ENCODE assay signal across 1 cellular context in the genomic region with DNA sequence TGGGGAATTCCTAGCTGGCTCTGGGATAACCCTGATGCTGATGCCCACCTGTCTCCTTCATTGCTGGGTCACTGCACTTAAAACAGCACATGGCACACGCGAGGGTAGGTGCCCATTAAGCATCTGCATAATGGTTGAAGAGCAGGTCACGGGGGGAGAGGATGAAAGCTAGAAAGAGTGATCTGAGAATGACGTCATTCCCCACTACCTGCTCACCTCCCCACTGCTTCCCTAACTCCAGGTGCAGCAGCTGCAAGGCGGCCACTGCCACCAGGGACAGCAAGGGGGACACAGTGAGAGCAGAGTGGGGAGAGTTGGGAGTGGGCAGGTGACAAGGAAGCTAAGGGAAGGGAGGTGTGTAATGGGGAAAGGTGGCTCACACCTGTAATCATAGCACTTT.
TF ChIP-seq lines count a peak whose summit lies in the region.

No MANE protein-coding gene starts in this region.

TF ChIP-seq in K562, 482 proteins besides CTCF, POLR2A, EP300 and RAD21:
- TF ChIP-seq ZNF263 (CRISPR knock-in tag; IDR thresholded peaks at IDR 0.05; ENCODE audit: borderline replicate concordance) (no peak), MCM3 (IDR thresholded peaks at IDR 0.05) (no peak), TCF7 (IDR thresholded peaks at IDR 0.05; ENCODE audit: borderline replicate concordance) (no peak), EHMT2 (IDR thresholded peaks at IDR 0.05) (no peak), PTTG1 (tag; IDR thresholded peaks at IDR 0.05; ENCODE audit: low read depth) (no peak), JUNB (CRISPR knock-in tag; conservative IDR thresholded peaks at IDR 0.05) (0 out of 2 replicates have a peak, but pooled peaks have one; percentile 34), PHF8 (IDR thresholded peaks at IDR 0.05; ENCODE audit: borderline replicate concordance, low read length) (no peak), NONO (IDR thresholded peaks at IDR 0.05; ENCODE audit: low read depth in 2 of 2, low read length in 1 of 2) (no peak), ATF7 (IDR thresholded peaks at IDR 0.05) (peak; percentile 84), JUND (IDR thresholded peaks at IDR 0.05; ENCODE audit: borderline replicate concordance, low read depth, low read length) (peak; percentile 34; the same call in 1 of the 2 replicates), JUND (tag; IDR thresholded peaks at IDR 0.05; ENCODE audit: borderline replicate concordance, low read depth, low read length) (peak; percentile 21; the same call in 1 of the 3 replicates), ATF1 (CRISPR knock-in tag; IDR thresholded peaks at IDR 0.05) (no peak), ATF1 (tag; IDR thresholded peaks at IDR 0.05) (0 out of 2 replicates have a peak, but pooled peaks have one; percentile 16), ZSCAN29 (IDR thresholded peaks at IDR 0.05) (no peak)
- TF ChIP-seq, protein P1, sequence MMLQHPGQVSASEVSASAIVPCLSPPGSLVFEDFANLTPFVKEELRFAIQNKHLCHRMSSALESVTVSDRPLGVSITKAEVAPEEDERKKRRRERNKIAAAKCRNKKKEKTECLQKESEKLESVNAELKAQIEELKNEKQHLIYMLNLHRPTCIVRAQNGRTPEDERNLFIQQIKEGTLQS (IDR thresholded peaks at IDR 0.05): peak; percentile 82
- TF ChIP-seq, protein P1 (CRISPR knock-in tag; conservative IDR thresholded peaks at IDR 0.05): no peak
TF ChIP-seq in K562: peak in this region for 5.
